ENCODE assay signal across 9 cellular contexts in the genomic region with DNA sequence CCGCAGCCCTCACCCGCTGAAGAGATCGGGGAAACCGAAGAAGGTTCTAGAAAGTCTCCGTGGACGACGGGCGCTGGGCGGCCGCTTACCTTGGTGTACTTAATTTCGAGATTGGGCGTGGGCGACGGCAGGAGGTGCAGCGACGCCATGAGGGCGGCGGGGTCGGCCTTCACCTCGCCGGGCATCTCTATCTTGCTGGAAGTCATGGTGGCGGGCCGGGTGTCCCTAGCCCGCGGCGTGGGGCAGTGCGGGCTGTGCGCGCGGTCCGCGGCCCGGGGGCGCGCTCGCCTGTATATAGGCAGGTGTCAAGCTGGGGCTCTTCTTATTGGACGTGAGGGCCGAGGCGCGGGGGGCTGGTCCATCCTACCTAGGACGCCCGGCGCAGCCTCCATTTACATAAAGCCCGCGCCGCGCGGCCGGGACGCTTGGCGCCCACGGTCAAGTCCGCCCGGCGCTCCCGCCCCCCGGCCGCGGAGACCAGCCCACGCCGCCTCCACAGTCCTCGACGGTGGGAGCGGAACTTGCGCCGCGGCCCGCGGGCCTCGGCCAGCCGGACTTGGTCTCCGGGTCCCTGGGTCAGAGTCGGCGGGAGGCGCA. TPM values are rescaled to one million over a fixed set of nuclear protein-coding genes. Genes with fewer than 3 reads are reported as not detected.
DNase-seq lines count a peak whose midpoint lies in the region; ATAC-seq, FAIRE-seq and TF ChIP-seq lines count a peak whose summit lies in the region.
"Had no signal": no experiment of that assay in that cellular context is flagged by ENCODE, and none has a peak within 500 bp of the region (broad histone marks: within the 10 kb centered on the region; RNA-seq: fewer than 3 reads in every experiment).

A gene (minus strand): TSS at position 267 of the 597 bp plus-strand sequence. CDS start 61 bp downstream, at position 206.

- H2AFZ ChIP-seq in H9 (ENCODE audit: low read length) = no peak within 1 kb of the TSS

- H3K27me3 Mint-ChIP-seq in H9 (ENCODE audit: low read depth) = peaks cover 88% of the 10 kb centered on the region
- H3K27me3 Mint-ChIP-seq in activated T-helper 1 cell treated with anti-CD3 and anti-CD28 coated beads, Interleukin-12 subunit alpha, Interleukin-12 subunit beta, Interleukin-2, Interleukin-4 antibody, amounts not matched to agents 30 ng/mL and 10 ng/mL and 1 ng/mL, durations not matched to agents 14 hours and 24 hours and 36 hours (ENCODE audit: insufficient read depth) = peaks cover 69% of the 10 kb centered on the region

- H4K91ac ChIP-seq in H9 (ENCODE audit: insufficient read length, low read depth, low read length) = no peak within 1 kb of the TSS

- no peaks in the 10 kb centered on the region for H3K79me2 ChIP-seq in H9 (ENCODE audit: insufficient read depth, low read length)

- no peak within 1 kb of the TSS for H3T11ph ChIP-seq in H9 (ENCODE audit: low read length)

- WGBS in H9 (ENCODE audit: extremely low coverage, insufficient read length, low lambda C conversion rate) = no CpG with 5 or more reads among the region's 75 CpGs

- ATAC-seq in left cardiac atrium (peak; percentile 68 to 91), GM18498 (IDR thresholded peaks at IDR 0.05; ENCODE audit: unreplicated experiment) (no peak)

- H3K9ac ChIP-seq in H9 (ENCODE audit: extremely low read depth, insufficient read length, low read length) = no peak within 1 kb of the TSS

- H3K4ac ChIP-seq in H9 (ENCODE audit: low read depth, low read length) = no peak within 1 kb of the TSS

- no peak within 1 kb of the TSS for H2BK120ac ChIP-seq in H9 (ENCODE audit: low read depth, low read length, poor library complexity, severe bottlenecking)

- no peak within 1 kb of the TSS for H3K27ac Mint-ChIP-seq in H9
- no peak within 1 kb of the TSS for H3K27ac Mint-ChIP-seq in activated T-helper 1 cell treated with anti-CD3 and anti-CD28 coated beads, Interleukin-12 subunit alpha, Interleukin-12 subunit beta, Interleukin-2, Interleukin-4 antibody, amounts not matched to agents 30 ng/mL and 10 ng/mL and 1 ng/mL, durations not matched to agents 14 hours and 24 hours and 36 hours

- H2BK20ac ChIP-seq in H9 (ENCODE audit: low read depth, low read length, poor library complexity, severe bottlenecking) = no peak within 1 kb of the TSS

- H4K5ac ChIP-seq in H9 (ENCODE audit: insufficient read length, low read depth, low read length) = no peak within 1 kb of the TSS

- no peaks in the 10 kb centered on the region for H4K20me1 ChIP-seq in H9 (ENCODE audit: control insufficient read depth, insufficient read depth, insufficient read length)

- H3K4me1 Mint-ChIP-seq in H9 = peaks cover 14 to 18% of the 10 kb centered on the region in 2 experiments
- no peaks in the 10 kb centered on the region for H3K4me1 Mint-ChIP-seq in activated T-helper 1 cell treated with anti-CD3 and anti-CD28 coated beads, Interleukin-12 subunit alpha, Interleukin-12 subunit beta, Interleukin-2, Interleukin-4 antibody, amounts not matched to agents 30 ng/mL and 10 ng/mL and 1 ng/mL, durations not matched to agents 14 hours and 24 hours and 36 hours (ENCODE audit: low read depth)

- no peaks in the 10 kb centered on the region for H3K4me1 ChIP-seq in H9 (ENCODE audit: insufficient read depth, low read length)

- H3K14ac ChIP-seq in H9 (ENCODE audit: insufficient read depth, low read length) = no peak within 1 kb of the TSS

- in situ Hi-C loops in G401 (cut with HindIII; ENCODE audit: low sequenced_read_pairs) = no loop called here

- DNase-seq in H9 (peak; percentile 62), left cardiac atrium (peak; percentile 80), posterior vena cava (ENCODE audit: low spot score) (peak; percentile 81), cerebellum (ENCODE audit: low spot score) (no peak), G401 (ENCODE audit: low spot score) (no peak), D721Med (ENCODE audit: insufficient read length, low spot score) (no peak)
- no peak for DNase-seq in activated T-helper 1 cell treated with anti-CD3 and anti-CD28 coated beads, Interleukin-12 subunit alpha, Interleukin-12 subunit beta, Interleukin-2, Interleukin-4 antibody, amounts not matched to agents 30 ng/mL and 10 ng/mL and 1 ng/mL, durations not matched to agents 14 hours and 24 hours and 36 hours (ENCODE audit: low spot score)

- H2BK5ac ChIP-seq in H9 (ENCODE audit: insufficient read length, low read length) = no peak within 1 kb of the TSS

- no peak within 1 kb of the TSS for H2BK15ac ChIP-seq in H9 (ENCODE audit: low read depth, low read length)

- H3K18ac ChIP-seq in H9 (ENCODE audit: insufficient read length, low read depth, low read length) = no peak within 1 kb of the TSS

- H4K8ac ChIP-seq in H9 (replicated peaks; ENCODE audit: insufficient read length, low read depth, low read length) = no peak within 1 kb of the TSS

- intact Hi-C loops in activated T-helper 1 cell treated with anti-CD3 and anti-CD28 coated beads, Interleukin-12 subunit alpha, Interleukin-12 subunit beta, Interleukin-2, Interleukin-4 antibody, amounts not matched to agents 30 ng/mL and 10 ng/mL and 1 ng/mL, durations not matched to agents 14 hours and 24 hours and 36 hours (cut with micrococcal nuclease) = loop anchor here (1.0 to 2.0 kb wide), 2 partner anchors 23 to 199 kb away; no protein-coding TSS in a partner anchor
- intact Hi-C loops in left cardiac atrium (cut with DNase I) (loop anchor here in 1 of 2 donors (5.0 to 10.0 kb wide), 2 partner anchors 313 to 511 kb away; no protein-coding TSS in a partner anchor), posterior vena cava (cut with DNase I) (loop anchor here (5.0 kb wide), 2 partner anchors 198 to 203 kb away; no protein-coding TSS in a partner anchor)

- H3K4me3 Mint-ChIP-seq in H9 = peak within 1 kb of the TSS; percentile 46 to 75
- H3K4me3 Mint-ChIP-seq in activated T-helper 1 cell treated with anti-CD3 and anti-CD28 coated beads, Interleukin-12 subunit alpha, Interleukin-12 subunit beta, Interleukin-2, Interleukin-4 antibody, amounts not matched to agents 30 ng/mL and 10 ng/mL and 1 ng/mL, durations not matched to agents 14 hours and 24 hours and 36 hours = peak within 1 kb of the TSS; percentile 60

- TF ChIP-seq CTCF in H9 (conservative IDR thresholded peaks at IDR 0.05) (no peak), D721Med (IDR thresholded peaks at IDR 0.05; ENCODE audit: insufficient read depth, missing control alignments) (no peak)

- peaks cover 12% of the 10 kb centered on the region for H3K23me2 ChIP-seq in H9 (ENCODE audit: insufficient read length, low read depth, low read length, poor library complexity, severe bottlenecking)

- no peak within 1 kb of the TSS for H2BK12ac ChIP-seq in H9 (ENCODE audit: insufficient read length, low read depth, low read length)

- H3K56ac ChIP-seq in H9 (ENCODE audit: insufficient read length, low read depth, low read length) = no peak within 1 kb of the TSS

- no peak within 1 kb of the TSS for H3K27ac ChIP-seq in H9 (ENCODE audit: insufficient read length, low read depth, low read length)

- no peaks in the 10 kb centered on the region for H3K36me3 Mint-ChIP-seq in H9 (ENCODE audit: insufficient read depth in 1 of 3, low read depth in 3 of 3)
- no peaks in the 10 kb centered on the region for H3K36me3 Mint-ChIP-seq in activated T-helper 1 cell treated with anti-CD3 and anti-CD28 coated beads, Interleukin-12 subunit alpha, Interleukin-12 subunit beta, Interleukin-2, Interleukin-4 antibody, amounts not matched to agents 30 ng/mL and 10 ng/mL and 1 ng/mL, durations not matched to agents 14 hours and 24 hours and 36 hours (ENCODE audit: low read depth)

- H2AK5ac ChIP-seq in H9 (ENCODE audit: insufficient read length, low read length) = no peak within 1 kb of the TSS

- no peak within 1 kb of the TSS for H3K23ac ChIP-seq in H9 (ENCODE audit: insufficient read length, low read depth, low read length)

- peaks cover 0 to 9% of the 10 kb centered on the region in 2 experiments; a peak in 1 of 5 replicates for H3K9me3 Mint-ChIP-seq in H9
- H3K9me3 Mint-ChIP-seq in activated T-helper 1 cell treated with anti-CD3 and anti-CD28 coated beads, Interleukin-12 subunit alpha, Interleukin-12 subunit beta, Interleukin-2, Interleukin-4 antibody, amounts not matched to agents 30 ng/mL and 10 ng/mL and 1 ng/mL, durations not matched to agents 14 hours and 24 hours and 36 hours = no peaks in the 10 kb centered on the region

- peak within 1 kb of the TSS; percentile 21 for H3K4me2 ChIP-seq in H9 (ENCODE audit: insufficient read depth, insufficient read length, low read length)

- no peak for FAIRE-seq in D721Med (lab: Jason Lieb, UNC)
- FAIRE-seq: endometrium had no signal

- no peaks in the 10 kb centered on the region for H3K79me1 ChIP-seq in H9 (ENCODE audit: insufficient read depth, low read depth, low read length, poor library complexity, severe bottlenecking)

- no peaks in the 10 kb centered on the region for H3K9me3 ChIP-seq in H9 (ENCODE audit: control insufficient read depth, low read depth, low read length)

- peaks cover 46% of the 10 kb centered on the region for H3K27me3 ChIP-seq in H9 (ENCODE audit: insufficient read depth, low read length)

RNA-seq across cellular contexts. Expression of the gene that starts here (rescaled TPM):
- total RNA-seq in H9 (2021) = 0.31 and 0.72 TPM in 2 replicates
- not detected in 2 replicates for total RNA-seq in activated T-helper 1 cell treated with anti-CD3 and anti-CD28 coated beads, Interleukin-12 subunit alpha, Interleukin-12 subunit beta, Interleukin-2, Interleukin-4 antibody, amounts not matched to agents 30 ng/mL and 10 ng/mL and 1 ng/mL, durations not matched to agents 14 hours and 24 hours and 36 hours
- 10 to 100 TPM; 24.4 TPM for total RNA-seq in left cardiac atrium
- 1 to 10 TPM; 4.7 to 8.1 TPM for total RNA-seq in posterior vena cava
- 8.9 TPM for total RNA-seq in cerebellum
- total RNA-seq in G401 (2014; rRNA removed; shearing (Covaris generic)) = not detected in 2 replicates

Comparison
In these comparisons a context has a peak if more than half of its experiments do, and no peak if none do; other contexts are left out.
1. Peak in DNase-seq and H3K4me2 ChIP-seq in H9; RNA of the gene not detected or under 1 TPM.
2. DNase-seq: peak in left cardiac atrium (single experiment) and posterior vena cava (single experiment); none in activated T-helper 1 cell treated with anti-CD3 and anti-CD28 coated beads, Interleukin-12 subunit alpha, Interleukin-12 subunit beta, Interleukin-2, Interleukin-4 antibody, amounts not matched to agents 30 ng/mL and 10 ng/mL and 1 ng/mL, durations not matched to agents 14 hours and 24 hours and 36 hours (single experiment), cerebellum (single experiment), G401 (single experiment) and D721Med (single experiment).